In genomic region chr6:52598123-52598823, GRCh38 we compare ENCODE assay signal across 9 cellular contexts. TPM values are rescaled to one million over a fixed set of nuclear protein-coding genes. Genes with fewer than 3 reads are reported as not detected.
DNase-seq lines count a peak whose midpoint lies in the region; ATAC-seq and TF ChIP-seq lines count a peak whose summit lies in the region.
"Had no signal": no experiment of that assay in that cellular context is flagged by ENCODE, and none has a peak within 500 bp of the region (broad histone marks: within the 10 kb centered on the region; RNA-seq: fewer than 3 reads in every experiment).

No MANE protein-coding gene starts in this region.

- DNase-seq in BJ (ENCODE audit: low read depth) (no peak), GM20000 (ENCODE audit: low spot score) (peak; percentile 36), NCI-H524 treated with DMSO at 0.1 percent for 48 hours (lab: John Stamatoyannopoulos, UW) (peak; percentile 65), astrocyte of the hippocampus (ENCODE audit: low read depth, low spot score) (peak; percentile 82), gastrocnemius medialis (peak in 1 of 2 donors; percentile 40)
- DNase-seq in effector CD4-positive, alpha-beta T cell, result no peak

- no peak for TF ChIP-seq POLR2A in gastrocnemius medialis (IDR thresholded peaks at IDR 0.05)

- ATAC-seq in gastrocnemius medialis (peak; percentile 39 to 79), GM19023 (IDR thresholded peaks at IDR 0.05; ENCODE audit: unreplicated experiment) (no peak)

- CTCF ChIA-PET in BJ (lab: Yijun Ruan, JAX), result interaction anchor here (0.8 to 9.8 kb wide), 26 partner anchors 8 to 291 kb away, joined by 3 to 68 read pairs (median 4); partner anchors contain the start of gene TRAM2

- intact Hi-C loops in gastrocnemius medialis (cut with DNase I; ENCODE audit: low total_unique reads), result loop anchor here (1.0 to 5.0 kb wide), 3 partner anchors 64 to 182 kb away; no protein-coding TSS in a partner anchor

- in situ Hi-C loops in gastrocnemius medialis (cut with MboI; ENCODE audit: low sequenced_read_pairs in 4 of 4), result loop anchor here (5.0 to 25.0 kb wide), 4 partner anchors 57 to 311 kb away; partner anchors contain the start of gene MCM3 (in 1 of the 4)

- POLR2A ChIA-PET in BJ (lab: Charles Lee), result interaction anchor here (0.7 kb wide), 1 partner anchor 179 kb away, joined by 4 read pairs; no protein-coding TSS in a partner anchor

- H3K27me3 ChIP-seq in BJ (ENCODE audit: control insufficient read depth, insufficient read depth, low read length), result no peaks in the 10 kb centered on the region
- H3K27me3 ChIP-seq in iPS-18a (ENCODE audit: control insufficient read depth, insufficient read depth, low read length), result no peaks in the 10 kb centered on the region
- H3K27me3 ChIP-seq in gastrocnemius medialis, result no peaks in the 10 kb centered on the region
- H3K27me3 ChIP-seq: neutrophil had no signal

- no peaks in the 10 kb centered on the region for H3K36me3 ChIP-seq in BJ (ENCODE audit: control insufficient read depth, insufficient read depth, low read length)
- no peaks in the 10 kb centered on the region for H3K36me3 ChIP-seq in iPS-18a (ENCODE audit: control insufficient read depth, low read depth, low read length)
- no peaks in the 10 kb centered on the region for H3K36me3 ChIP-seq in gastrocnemius medialis
- H3K36me3 ChIP-seq: neutrophil had no signal

- no peaks in the 10 kb centered on the region for H3K9me3 ChIP-seq in iPS-18a (ENCODE audit: control insufficient read depth, low read depth, low read length)
- no peaks in the 10 kb centered on the region for H3K9me3 ChIP-seq in gastrocnemius medialis
- H3K9me3 ChIP-seq: neutrophil had no signal

- H3K4me1 ChIP-seq in iPS-18a (ENCODE audit: control insufficient read depth, low read depth, low read length) (peaks cover 14% of the 10 kb centered on the region), gastrocnemius medialis (peaks cover 0 to 15% of the 10 kb centered on the region in 2 donors)

- no peak overlapping the region for H3K4me3 ChIP-seq in BJ (ENCODE audit: low read depth, low read length)
- H3K4me3 ChIP-seq in iPS-18a (ENCODE audit: low read length), result peak overlapping the region; percentile 42
- peak overlapping the region in 3 of 4 donors; percentile 22 to 42 (median 35) for H3K4me3 ChIP-seq in gastrocnemius medialis

- TF ChIP-seq CTCF in BJ (IDR thresholded peaks at IDR 0.05; ENCODE audit: insufficient read depth, low read depth, low read length) (peak; percentile 82), GM20000 (IDR thresholded peaks at IDR 0.05; ENCODE audit: extremely low read depth, missing control alignments) (peak; percentile 19), gastrocnemius medialis (IDR thresholded peaks at IDR 0.05 in 4 of 5, conservative IDR thresholded peaks at IDR 0.05 in 1 of 5) (peak; percentile 55 to 74 (median 70))

- H3K27ac ChIP-seq in iPS-18a (ENCODE audit: low read length) (no peak overlapping the region), gastrocnemius medialis (no peak overlapping the region)
- H3K27ac ChIP-seq: neutrophil had no signal

- peak overlapping the region; percentile 29 for H3K9ac ChIP-seq in iPS-18a (ENCODE audit: low read length)

RNA-seq across cellular contexts. Expression of gene TRAM2, which starts 21.4 kb away (rescaled TPM):
- polyA plus RNA-seq in BJ (2011; rRNA removed), result 134 and 146 TPM in 2 replicates
- 104 and 127 TPM in 2 replicates for polyA minus RNA-seq in BJ (2011; rRNA and poly(A)+ RNA removed)
- total RNA-seq in gastrocnemius medialis, result 1 to 10 TPM; 2.4 to 4.5 (median 3.6) TPM

Comparison
In these comparisons a context has a peak if more than half of its experiments do, and no peak if none do; other contexts are left out.
1. DNase-seq: peak in GM20000 (single experiment), NCI-H524 treated with DMSO at 0.1 percent for 48 hours (single experiment) and astrocyte of the hippocampus (single experiment); none in BJ (single experiment) and effector CD4-positive, alpha-beta T cell (single experiment).
2. CTCF ChIP-seq: peak in every context shown above with its lines; median percentile 82 in BJ; 70 in gastrocnemius medialis; 19 in GM20000.